30 cellular contexts compared by ENCODE assay signal in the genomic region with DNA sequence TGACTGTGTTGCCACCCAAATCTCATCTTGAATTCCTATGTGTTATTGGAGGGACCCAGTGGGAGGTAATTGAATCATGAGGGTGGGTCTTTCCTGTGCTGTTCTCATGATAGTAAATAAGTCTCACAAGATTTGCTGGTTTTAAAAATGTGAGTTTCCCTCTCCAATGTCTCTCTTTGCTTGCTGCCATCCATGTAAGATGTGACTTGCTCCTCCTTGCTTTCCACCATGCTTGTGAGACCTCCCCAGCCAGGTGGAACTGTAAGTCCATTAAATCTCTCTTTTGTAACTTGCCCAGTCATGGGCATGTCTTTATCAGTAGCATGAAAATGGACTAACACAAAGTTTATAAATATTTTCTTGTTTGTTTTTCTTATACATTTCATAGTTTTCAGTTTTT.
"Had no signal": no experiment of that assay in that cellular context is flagged by ENCODE, and none has a peak within 500 bp of the region (broad histone marks: within the 10 kb centered on the region; RNA-seq: fewer than 3 reads in every experiment).

No MANE protein-coding gene starts in this region.

- H3K27me3 ChIP-seq: ascending aorta, cardiac muscle cell had no signal

- H3K27ac ChIP-seq: ascending aorta, cardiac muscle cell, VCaP had no signal

- H3K4me1 ChIP-seq: ascending aorta had no signal

- FAIRE-seq: bronchial epithelial cell, TTC549 had no signal

- H3K36me3 ChIP-seq: ascending aorta, cardiac muscle cell had no signal

- DNase-seq: activated B cell treated with CpG ODN at 0.5 μM for 24 hours; activated CD4-positive, alpha-beta memory T cell treated with anti-CD3 and anti-CD28 coated beads for 36 hours; activated CD4-positive, alpha-beta T cell treated with anti-CD3 and anti-CD28 coated beads for 4 hours; activated CD4-positive, alpha-beta T cell treated with anti-CD3 and anti-CD28 coated beads, Interleukin-2, amount 10 ng/mL, durations not matched to agents 24 days and 14 days; activated CD4-positive, alpha-beta T cell treated with anti-CD3 and anti-CD28 coated beads, Interleukin-2, amount 50 U/mL, for 1 hour; activated CD4-positive, alpha-beta T cell treated with anti-CD3 and anti-CD28 coated beads, Interleukin-2, amount 50 U/mL, for 4 hours; activated CD4-positive, CD25-positive, alpha-beta regulatory T cell treated with anti-CD3 and anti-CD28 coated beads, Interleukin-2, amount 50 U/mL, for 72 hours; activated CD8-positive, alpha-beta memory T cell treated with anti-CD3 and anti-CD28 coated beads, Interleukin-2, amount 50 U/mL, for 4 hours; activated CD8-positive, alpha-beta T cell treated with anti-CD3 and anti-CD28 coated beads for 36 hours; activated gamma-delta T cell; activated naive CD4-positive, alpha-beta T cell treated with Interleukin-2 at 50 U/mL for 16 hours; activated naive CD8-positive, alpha-beta T cell treated with anti-CD3 and anti-CD28 coated beads, Interleukin-2, amount 10 ng/mL, durations not matched to agents 7 days and 5 days; activated naive CD8-positive, alpha-beta T cell treated with anti-CD3 and anti-CD28 coated beads, Interleukin-2, amount 50 U/mL, for 24 hours; activated T-cell treated with anti-CD3 and anti-CD28 coated beads for 4 hours; activated T-cell treated with anti-CD3 and anti-CD28 coated beads, Interleukin-2, amount 50 U/mL, for 1 hour; activated T-cell treated with anti-CD3 and anti-CD28 coated beads, Interleukin-2, amount 50 U/mL, for 4 hours; activated T-cell treated with anti-CD3 and anti-CD28 coated beads, Interleukin-2, amount 50 U/mL, for 72 hours; amygdala; anterior cingulate cortex; caudate nucleus; cerebellar nuclear complex; T-helper 1 cell; T-helper 2 cell; T-helper 9 cell had no signal

- H3K4me3 ChIP-seq: ascending aorta, cardiac muscle cell had no signal

- ATAC-seq: activated CD8-positive, alpha-beta T cell treated with anti-CD3 and anti-CD28 coated beads for 36 hours; activated naive CD8-positive, alpha-beta T cell treated with anti-CD3 and anti-CD28 coated beads, Interleukin-2, amount 50 U/mL, for 24 hours; activated T-cell treated with anti-CD3 and anti-CD28 coated beads, Interleukin-2, amount 50 U/mL, for 4 hours; activated T-cell treated with anti-CD3 and anti-CD28 coated beads, Interleukin-2, amount 50 U/mL, for 72 hours; activated T-helper 17 cell treated with anti-CD3 and anti-CD28 coated beads, Interleukin-2, amount 50 U/mL, for 72 hours had no signal
